ENCODE assay signal across 22 cellular contexts in the genomic region with DNA sequence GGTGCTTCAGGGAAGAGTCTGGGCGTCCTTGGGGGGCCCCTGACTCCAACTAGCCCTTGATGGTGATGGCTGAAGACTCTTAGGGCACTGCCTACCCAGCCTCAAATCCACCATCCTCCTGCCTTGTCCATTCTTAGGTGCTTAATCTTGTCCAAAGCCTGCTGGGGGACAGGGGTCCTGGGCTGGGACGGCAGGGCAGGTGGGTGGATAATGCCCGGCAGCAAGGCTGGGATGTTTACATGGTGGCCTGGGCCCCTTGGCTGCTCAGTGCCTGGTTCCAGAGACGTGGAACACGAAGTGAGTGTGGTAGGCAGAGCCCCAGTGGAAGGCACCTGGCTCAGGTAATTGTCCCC. TPM values are rescaled to one million over a fixed set of nuclear protein-coding genes. Genes with fewer than 3 reads are reported as not detected.
DNase-seq lines count a peak whose midpoint lies in the region; ATAC-seq and FAIRE-seq lines count a peak whose summit lies in the region.
"Had no signal": no experiment of that assay in that cellular context is flagged by ENCODE, and none has a peak within 500 bp of the region (broad histone marks: within the 10 kb centered on the region; RNA-seq: fewer than 3 reads in every experiment).

No MANE protein-coding gene starts in this region.

- no peak overlapping the region for H3K27ac Mint-ChIP-seq in stimulated activated naive CD8-positive, alpha-beta T cell treated with anti-CD3 and anti-CD28 coated beads, Interleukin-15, Interleukin-2, amounts not matched to agents 100 ng/mL and 50 ng/mL, for 24 hours
- H3K27ac Mint-ChIP-seq: activated naive CD4-positive, alpha-beta T cell treated with anti-CD3 and anti-CD28 coated beads, Interleukin-2, amount 10 ng/mL, durations not matched to agents 7 days and 5 days had no signal

- DNase-seq in stimulated activated naive CD8-positive, alpha-beta T cell treated with anti-CD3 and anti-CD28 coated beads, Interleukin-15, Interleukin-2, amounts not matched to agents 100 U/mL and 50 U/mL, for 24 hours: no peak
- no peak for DNase-seq in urothelium cell line (ENCODE audit: low spot score)
- DNase-seq in T1000 (lab: John Stamatoyannopoulos, UW): no peak
- no peak for DNase-seq in UCSD-AML1 (lab: John Stamatoyannopoulos, UW; ENCODE audit: unreplicated experiment)
- DNase-seq in CD1c-positive myeloid dendritic cell (ENCODE audit: extremely low spot score): no peak
- DNase-seq: activated CD4-positive, alpha-beta T cell treated with anti-CD3 and anti-CD28 coated beads, Interleukin-2, amount 50 U/mL, for 4 hours; brain microvascular endothelial cell; DMS153; gastrocnemius medialis; naive B cell; NCI-H1694; NCI-H446 treated with DMSO at 0.1 percent for 48 hours had no signal

- H3K9me3 ChIP-seq in ectodermal cell (ENCODE audit: control insufficient read depth, low read length) (no peaks in the 10 kb centered on the region), mesodermal cell (ENCODE audit: control insufficient read depth, low read length) (no peaks in the 10 kb centered on the region)
- H3K9me3 ChIP-seq: gastrocnemius medialis, thoracic aorta had no signal

- H3K27ac ChIP-seq in ectodermal cell (ENCODE audit: insufficient read depth, low read depth, low read length, poor library complexity, severe bottlenecking) (peak overlapping the region; percentile 73), mesodermal cell (ENCODE audit: low read depth, low read length, severe bottlenecking) (no peak overlapping the region)
- H3K27ac ChIP-seq: brain microvascular endothelial cell, C4-2B, gastrocnemius medialis, RWPE1 had no signal

- H3K4me1 Mint-ChIP-seq in stimulated activated naive CD8-positive, alpha-beta T cell treated with anti-CD3 and anti-CD28 coated beads, Interleukin-15, Interleukin-2, amounts not matched to agents 100 ng/mL and 50 ng/mL, for 24 hours (ENCODE audit: low read depth): peaks cover 49% of the 10 kb centered on the region

- H3K27me3 ChIP-seq in ectodermal cell (ENCODE audit: control insufficient read depth, insufficient read depth, low read length, poor library complexity, severe bottlenecking): peaks cover 91% of the 10 kb centered on the region

- H3K4me3 ChIP-seq in ectodermal cell (ENCODE audit: insufficient read depth, low read depth, low read length) (peak overlapping the region; percentile 46), mesodermal cell (ENCODE audit: extremely low read depth, insufficient read depth, low read length, poor library complexity, severe bottlenecking) (peak overlapping the region; percentile 16)
- H3K4me3 ChIP-seq: gastrocnemius medialis had no signal

- peaks cover 74% of the 10 kb centered on the region for H3K4me1 ChIP-seq in ectodermal cell (ENCODE audit: control insufficient read depth, insufficient read depth, low read length)
- H3K4me1 ChIP-seq in mesodermal cell (ENCODE audit: control insufficient read depth, insufficient read depth, low read length, poor library complexity, severe bottlenecking): peaks cover 38% of the 10 kb centered on the region

- peak overlapping the region; percentile 66 for H3K4me3 Mint-ChIP-seq in stimulated activated naive CD8-positive, alpha-beta T cell treated with anti-CD3 and anti-CD28 coated beads, Interleukin-15, Interleukin-2, amounts not matched to agents 100 ng/mL and 50 ng/mL, for 24 hours

- H3K36me3 ChIP-seq in ectodermal cell (ENCODE audit: control insufficient read depth, insufficient read depth, low read length) (no peaks in the 10 kb centered on the region), mesodermal cell (ENCODE audit: control insufficient read depth, insufficient read depth, low read length) (no peaks in the 10 kb centered on the region)
- H3K36me3 ChIP-seq: brain microvascular endothelial cell, gastrocnemius medialis, thoracic aorta had no signal

- no peaks in the 10 kb centered on the region for H3K36me3 Mint-ChIP-seq in stimulated activated naive CD8-positive, alpha-beta T cell treated with anti-CD3 and anti-CD28 coated beads, Interleukin-15, Interleukin-2, amounts not matched to agents 100 ng/mL and 50 ng/mL, for 24 hours (ENCODE audit: low read depth)
- H3K36me3 Mint-ChIP-seq: activated naive CD4-positive, alpha-beta T cell treated with anti-CD3 and anti-CD28 coated beads, Interleukin-2, amount 10 ng/mL, durations not matched to agents 7 days and 5 days; naive B cell had no signal

- no peaks in the 10 kb centered on the region for H3K9me3 Mint-ChIP-seq in stimulated activated naive CD8-positive, alpha-beta T cell treated with anti-CD3 and anti-CD28 coated beads, Interleukin-15, Interleukin-2, amounts not matched to agents 100 ng/mL and 50 ng/mL, for 24 hours
- H3K9me3 Mint-ChIP-seq: activated naive CD4-positive, alpha-beta T cell treated with anti-CD3 and anti-CD28 coated beads, Interleukin-2, amount 10 ng/mL, durations not matched to agents 7 days and 5 days; naive B cell had no signal

- no peak for ATAC-seq in stimulated activated naive CD8-positive, alpha-beta T cell treated with anti-CD3 and anti-CD28 coated beads, Interleukin-15, Interleukin-2, amounts not matched to agents 100 U/mL and 50 U/mL, for 24 hours
- ATAC-seq: gastrocnemius medialis had no signal

- H3K27me3 Mint-ChIP-seq in stimulated activated naive CD8-positive, alpha-beta T cell treated with anti-CD3 and anti-CD28 coated beads, Interleukin-15, Interleukin-2, amounts not matched to agents 100 ng/mL and 50 ng/mL, for 24 hours: peaks cover 3% of the 10 kb centered on the region

- FAIRE-seq in urothelium cell line (lab: Jason Lieb, UNC): no peak
- FAIRE-seq: A204.1, HTR-8/SVneo had no signal

- WGBS in ectodermal cell, 2 experiments: 8 to 9% methylated on average over 5 of the region's 5 CpGs
- 12 to 20% methylated on average over 3 to 5 of the region's 5 CpGs for WGBS in mesodermal cell (ENCODE audit: insufficient coverage in 2 of 2), 2 experiments

RNA-seq across cellular contexts. Expression of a gene that starts 2.2 kb away (rescaled TPM):
- polyA plus RNA-seq in ectodermal cell (2013, experiment 1 of 4): 8.2 TPM
- polyA plus RNA-seq in ectodermal cell (2013, experiment 2 of 4): 9.5 TPM
- 10.8 TPM for polyA plus RNA-seq in ectodermal cell (2013, experiment 3 of 4)
- polyA plus RNA-seq in ectodermal cell (2013, experiment 4 of 4): 12.2 TPM
- 0.96 TPM for polyA plus RNA-seq in mesodermal cell (2013, experiment 1 of 2)
- polyA plus RNA-seq in mesodermal cell (2013, experiment 2 of 2): 0.61 TPM
- polyA plus RNA-seq: liver had no signal

RNA-seq across cellular contexts. Expression of a gene that starts 35.3 kb away (rescaled TPM):
- polyA plus RNA-seq in ectodermal cell (2013, experiment 1 of 4): 104 TPM
- 127 TPM for polyA plus RNA-seq in ectodermal cell (2013, experiment 2 of 4)
- 68.1 TPM for polyA plus RNA-seq in ectodermal cell (2013, experiment 3 of 4)
- 82.3 TPM for polyA plus RNA-seq in ectodermal cell (2013, experiment 4 of 4)
- 65.0 TPM for polyA plus RNA-seq in mesodermal cell (2013, experiment 1 of 2)
- polyA plus RNA-seq in mesodermal cell (2013, experiment 2 of 2): 54.7 TPM

RNA-seq across cellular contexts. Expression of a gene that starts 59.9 kb away (rescaled TPM):
- polyA plus RNA-seq in ectodermal cell (2013, experiment 1 of 4): not detected
- polyA plus RNA-seq in ectodermal cell (2013, experiment 2 of 4): not detected
- not detected for polyA plus RNA-seq in ectodermal cell (2013, experiment 3 of 4)
- polyA plus RNA-seq in ectodermal cell (2013, experiment 4 of 4): not detected
- not detected for polyA plus RNA-seq in mesodermal cell (2013, experiment 1 of 2)
- not detected for polyA plus RNA-seq in mesodermal cell (2013, experiment 2 of 2)
